In genomic region chr2:72924353-72925240, GRCh38 we compare ENCODE assay signal across 12 cellular contexts. TPM values are rescaled to one million over a fixed set of nuclear protein-coding genes. Genes with fewer than 3 reads are reported as not detected.
DNase-seq lines count a peak whose midpoint lies in the region; ATAC-seq and TF ChIP-seq lines count a peak whose summit lies in the region.
"Had no signal": no experiment of that assay in that cellular context is flagged by ENCODE, and none has a peak within 500 bp of the region (broad histone marks: within the 10 kb centered on the region; RNA-seq: fewer than 3 reads in every experiment).

No MANE protein-coding gene starts in this region.

- H3K27ac Mint-ChIP-seq in activated T-cell treated with anti-CD3 and anti-CD28 coated beads, Interleukin-2, amount 50 U/mL, for 24 hours: no peak overlapping the region
- H3K27ac Mint-ChIP-seq: dendritic cell treated with granulocyte-macrophage colony-stimulating factor and Interleukin-4, amounts not matched to agents 40 ng/mL and 50 ng/mL, for 4 days had no signal

- H3K9me3 ChIP-seq in HUES64 (ENCODE audit: insufficient read depth, low read depth, low read length) (no peaks in the 10 kb centered on the region), iPS-20b (ENCODE audit: insufficient read depth, low read depth, low read length) (peaks cover 9% of the 10 kb centered on the region; the same call in 1 of the 2 replicates), suprapubic skin (no peaks in the 10 kb centered on the region)
- H3K9me3 ChIP-seq: BE2C had no signal

- TF ChIP-seq EP300 in suprapubic skin (IDR thresholded peaks at IDR 0.05): no peak

- peak; percentile 12 to 29 for ATAC-seq in activated T-cell treated with anti-CD3 and anti-CD28 coated beads, Interleukin-2, amount 50 U/mL, for 4 hours
- ATAC-seq in HG02884 (IDR thresholded peaks at IDR 0.05; ENCODE audit: unreplicated experiment): no peak

- H3K4me1 ChIP-seq in HUES64 (ENCODE audit: insufficient read depth, low read length) (peaks cover 26% of the 10 kb centered on the region; the same call in 1 of the 2 replicates), iPS-20b (ENCODE audit: insufficient read depth, low read length) (peaks cover 6% of the 10 kb centered on the region), suprapubic skin (peaks cover 29% of the 10 kb centered on the region)
- H3K4me1 ChIP-seq: BE2C had no signal

- H3K4me3 ChIP-seq in HUES64 (ENCODE audit: low read length) (peak overlapping the region; percentile 36), iPS-20b (ENCODE audit: low read length) (peak overlapping the region; percentile 53; the same call in 1 of the 2 replicates), suprapubic skin (peak overlapping the region; percentile 9)

- H3K27me3 Mint-ChIP-seq in activated T-cell treated with anti-CD3 and anti-CD28 coated beads, Interleukin-2, amount 50 U/mL, for 4 hours (ENCODE audit: low read depth): peaks cover 44% of the 10 kb centered on the region
- H3K27me3 Mint-ChIP-seq in activated T-cell treated with anti-CD3 and anti-CD28 coated beads, Interleukin-2, amount 50 U/mL, for 24 hours: peaks cover 58% of the 10 kb centered on the region

- no peak overlapping the region for H3K4me3 Mint-ChIP-seq in activated T-cell treated with anti-CD3 and anti-CD28 coated beads, Interleukin-2, amount 50 U/mL, for 4 hours
- H3K4me3 Mint-ChIP-seq in activated T-cell treated with anti-CD3 and anti-CD28 coated beads, Interleukin-2, amount 50 U/mL, for 24 hours: no peak overlapping the region
- H3K4me3 Mint-ChIP-seq: dendritic cell treated with granulocyte-macrophage colony-stimulating factor and Interleukin-4, amounts not matched to agents 40 ng/mL and 50 ng/mL, for 4 days had no signal

- H3K27me3 ChIP-seq in HUES64 (ENCODE audit: insufficient read depth, low read length) (peaks cover 100% of the 10 kb centered on the region), iPS-20b (ENCODE audit: insufficient read depth, low read length) (peaks cover 100% of the 10 kb centered on the region), suprapubic skin (peaks cover 100% of the 10 kb centered on the region)

- H3K36me3 Mint-ChIP-seq in activated T-cell treated with anti-CD3 and anti-CD28 coated beads, Interleukin-2, amount 50 U/mL, for 4 hours (ENCODE audit: insufficient read depth): no peaks in the 10 kb centered on the region
- H3K36me3 Mint-ChIP-seq in activated T-cell treated with anti-CD3 and anti-CD28 coated beads, Interleukin-2, amount 50 U/mL, for 24 hours (ENCODE audit: low read depth): no peaks in the 10 kb centered on the region

- under 1% methylated on average over 61 of the region's 61 CpGs for WGBS in HUES64
- WGBS in suprapubic skin: 6% methylated on average over 15 of the region's 61 CpGs

- no peak overlapping the region for H3K27ac ChIP-seq in HUES64 (ENCODE audit: low read depth, low read length)
- H3K27ac ChIP-seq in iPS-20b (ENCODE audit: low read length): no peak overlapping the region
- no peak overlapping the region for H3K27ac ChIP-seq in suprapubic skin

- TF ChIP-seq CTCF in suprapubic skin (IDR thresholded peaks at IDR 0.05): no peak

- DNase-seq in activated T-cell treated with anti-CD3 and anti-CD28 coated beads, Interleukin-2, amount 50 U/mL, for 4 hours: no peak
- DNase-seq in activated T-cell treated with anti-CD3 and anti-CD28 coated beads, Interleukin-2, amount 50 U/mL, for 24 hours: no peak
- DNase-seq in suprapubic skin (ENCODE audit: low spot score in 2 of 2) (no peak), SW 1271 (lab: John Stamatoyannopoulos, UW) (no peak), UCSD-AML1 (lab: John Stamatoyannopoulos, UW; ENCODE audit: unreplicated experiment) (no peak)
- DNase-seq: BE2C, NCI-H2081 treated with DMSO at 0.1 percent for 48 hours had no signal

- H3K36me3 ChIP-seq in HUES64 (ENCODE audit: insufficient read depth, low read length): no peaks in the 10 kb centered on the region
- H3K36me3 ChIP-seq in iPS-20b (ENCODE audit: insufficient read depth, low read depth, low read length): no peaks in the 10 kb centered on the region
- H3K36me3 ChIP-seq in suprapubic skin: no peaks in the 10 kb centered on the region
- H3K36me3 ChIP-seq: BE2C had no signal

- H3K9me3 Mint-ChIP-seq in activated T-cell treated with anti-CD3 and anti-CD28 coated beads, Interleukin-2, amount 50 U/mL, for 4 hours: no peaks in the 10 kb centered on the region
- no peaks in the 10 kb centered on the region for H3K9me3 Mint-ChIP-seq in activated T-cell treated with anti-CD3 and anti-CD28 coated beads, Interleukin-2, amount 50 U/mL, for 24 hours
- H3K9me3 Mint-ChIP-seq: dendritic cell treated with granulocyte-macrophage colony-stimulating factor and Interleukin-4, amounts not matched to agents 40 ng/mL and 50 ng/mL, for 4 days had no signal

- TF ChIP-seq POLR2A in suprapubic skin (IDR thresholded peaks at IDR 0.05): no peak

- H3K9ac ChIP-seq in HUES64 (ENCODE audit: low read depth, low read length): no peak overlapping the region
- H3K9ac ChIP-seq in iPS-20b (ENCODE audit: low read depth, low read length): no peak overlapping the region

- H3K4me1 Mint-ChIP-seq in activated T-cell treated with anti-CD3 and anti-CD28 coated beads, Interleukin-2, amount 50 U/mL, for 4 hours (ENCODE audit: low read depth): peaks cover 12% of the 10 kb centered on the region
- peaks cover 14% of the 10 kb centered on the region for H3K4me1 Mint-ChIP-seq in activated T-cell treated with anti-CD3 and anti-CD28 coated beads, Interleukin-2, amount 50 U/mL, for 24 hours (ENCODE audit: low read depth)

RNA-seq across cellular contexts. Expression of gene EMX1, which starts 7.3 kb away (rescaled TPM):
- total RNA-seq in activated T-cell treated with anti-CD3 and anti-CD28 coated beads, Interleukin-2, amount 50 U/mL, for 4 hours: under 1 TPM in 1 of 3 donors, not detected in 2; 0.08 TPM
- 1.7 TPM for polyA plus RNA-seq in HUES64 (2013, experiment 1 of 2)
- polyA plus RNA-seq in HUES64 (2013, experiment 2 of 2): 1.9 TPM
- total RNA-seq in suprapubic skin: not detected
- total RNA-seq: lung microvascular endothelial cell had no signal

RNA-seq across cellular contexts. Expression of gene SPR, which starts 37.4 kb away (rescaled TPM):
- total RNA-seq in activated T-cell treated with anti-CD3 and anti-CD28 coated beads, Interleukin-2, amount 50 U/mL, for 4 hours: 10 to 100 TPM in 1 of 3 donors, 1 to 10 TPM in 2; 7.7 to 11.2 (median 8.5) TPM
- 3.8 TPM for polyA plus RNA-seq in HUES64 (2013, experiment 1 of 2)
- polyA plus RNA-seq in HUES64 (2013, experiment 2 of 2): 3.2 TPM
- 10 to 100 TPM; 11.9 to 14.2 (median 14.1) TPM for total RNA-seq in suprapubic skin
